In genomic region chr5:172407861-172408260, GRCh38 we compare ENCODE assay signal across 13 cellular contexts. TPM values are rescaled to one million over a fixed set of nuclear protein-coding genes. Genes with fewer than 3 reads are reported as not detected.
DNase-seq lines count a peak whose midpoint lies in the region; TF ChIP-seq lines count a peak whose summit lies in the region.
"Had no signal": no experiment of that assay in that cellular context is flagged by ENCODE, and none has a peak within 500 bp of the region (broad histone marks: within the 10 kb centered on the region; RNA-seq: fewer than 3 reads in every experiment).

No MANE protein-coding gene starts in this region.

- TF ChIP-seq EP300 in sigmoid colon (IDR thresholded peaks at IDR 0.05), result no peak

- no peaks in the 10 kb centered on the region for H3K27me3 ChIP-seq in adipocyte (replicated peaks; ENCODE audit: control insufficient read depth, insufficient read depth, low read length)
- no peaks in the 10 kb centered on the region for H3K27me3 ChIP-seq in sigmoid colon

- peaks cover 22% of the 10 kb centered on the region for H3K36me3 ChIP-seq in adipocyte (ENCODE audit: control insufficient read depth, insufficient read depth, low read length, severe bottlenecking)
- peaks cover 0 to 19% (median 5%) of the 10 kb centered on the region in 4 donors for H3K36me3 ChIP-seq in sigmoid colon

- H3K4me3 ChIP-seq in adipocyte (ENCODE audit: low read length) (no peak overlapping the region), fibroblast of the aortic adventitia (ENCODE audit: low read depth, low read length) (no peak overlapping the region), sigmoid colon (no peak overlapping the region)

- 89 to 93% methylated on average over 8 of the region's 8 CpGs for WGBS in sigmoid colon, 2 donors

- TF ChIP-seq CTCF in fibroblast of the aortic adventitia (IDR thresholded peaks at IDR 0.05; ENCODE audit: insufficient read depth, low read length) (no peak), sigmoid colon (IDR thresholded peaks at IDR 0.05) (no peak)

- DNase-seq in ELR (ENCODE audit: low read depth), result peak; percentile 85
- peak; percentile 60 for DNase-seq in adipocyte (ENCODE audit: low read depth)
- peak; percentile 77 for DNase-seq in fibroblast of the aortic adventitia (ENCODE audit: low read depth)
- DNase-seq in sigmoid colon, result peak; percentile 76
- DNase-seq in HT-29 (ENCODE audit: low spot score), result no peak
- no peak for DNase-seq in ureter (ENCODE audit: low spot score)
- no peak for DNase-seq in amygdala (lab: John Stamatoyannopoulos, UW)
- DNase-seq in SKM-1 (lab: John Stamatoyannopoulos, UW; ENCODE audit: unreplicated experiment), result no peak
- DNase-seq: activated CD4-positive, alpha-beta T cell treated with anti-CD3 and anti-CD28 coated beads, Interleukin-2, amount 50 U/mL, for 4 hours; GOT3; NCI-H1694; small intestine; T-helper 1 cell had no signal

- peak overlapping the region; percentile 61 to 96 (median 82) for H3K27ac ChIP-seq in sigmoid colon

- H3K9me3 ChIP-seq in adipocyte (ENCODE audit: control insufficient read depth, low read length), result no peaks in the 10 kb centered on the region
- H3K9me3 ChIP-seq in sigmoid colon, result no peaks in the 10 kb centered on the region

- TF ChIP-seq POLR2A in sigmoid colon (IDR thresholded peaks at IDR 0.05), result no peak

- intact Hi-C loops in sigmoid colon (cut with DNase I), result no loop called here

- H3K9ac ChIP-seq in adipocyte (ENCODE audit: low read length), result peak overlapping the region; percentile 38

- peaks cover 55% of the 10 kb centered on the region for H3K4me1 ChIP-seq in adipocyte (ENCODE audit: control insufficient read depth, insufficient read depth, low read length)
- peaks cover 0 to 66% (median 57%) of the 10 kb centered on the region in 4 donors for H3K4me1 ChIP-seq in sigmoid colon

RNA-seq across cellular contexts. Expression of gene SH3PXD2B, which starts 46.5 kb away (rescaled TPM):
- total RNA-seq in fibroblast of the aortic adventitia (ENCODE audit: low replicate concordance) (25.3 and 46.7 TPM in 2 replicates), sigmoid colon (10 to 100 TPM; 19.3 to 45.7 (median 20.9) TPM), ureter (39.8 TPM)
- 1 to 10 TPM; 3.6 to 9.2 (median 3.9) TPM for polyA plus RNA-seq in sigmoid colon
- 1.3 and 1.9 TPM in 2 replicates for total RNA-seq in HT-29 (2014; rRNA removed; shearing (Covaris generic))

Comparison
In these comparisons a context has a peak if more than half of its experiments do, and no peak if none do; other contexts are left out.
1. DNase-seq: peak in ELR (single experiment), adipocyte (single experiment), fibroblast of the aortic adventitia (single experiment) and sigmoid colon (single experiment); none in HT-29 (single experiment), ureter (single experiment), amygdala (0 of 56) and SKM-1 (single experiment).